1 cellular context compared by ENCODE assay signal in genomic region chr9:133247632-133248031, GRCh38.
TF ChIP-seq lines count a peak whose summit lies in the region.

No MANE protein-coding gene starts in this region.

TF ChIP-seq in SK-N-SH treated with all-trans-retinoic acid at 6 μM for 48 hours, 23 proteins besides CTCF, POLR2A, EP300 and RAD21 (continued from another document):
- no peak for TF ChIP-seq CSRNP3 (CRISPR knock-in tag; IDR thresholded peaks at IDR 0.05)
- no peak for TF ChIP-seq PPARA (CRISPR knock-in tag; IDR thresholded peaks at IDR 0.05; ENCODE audit: borderline replicate concordance)
- TF ChIP-seq, protein P1, sequence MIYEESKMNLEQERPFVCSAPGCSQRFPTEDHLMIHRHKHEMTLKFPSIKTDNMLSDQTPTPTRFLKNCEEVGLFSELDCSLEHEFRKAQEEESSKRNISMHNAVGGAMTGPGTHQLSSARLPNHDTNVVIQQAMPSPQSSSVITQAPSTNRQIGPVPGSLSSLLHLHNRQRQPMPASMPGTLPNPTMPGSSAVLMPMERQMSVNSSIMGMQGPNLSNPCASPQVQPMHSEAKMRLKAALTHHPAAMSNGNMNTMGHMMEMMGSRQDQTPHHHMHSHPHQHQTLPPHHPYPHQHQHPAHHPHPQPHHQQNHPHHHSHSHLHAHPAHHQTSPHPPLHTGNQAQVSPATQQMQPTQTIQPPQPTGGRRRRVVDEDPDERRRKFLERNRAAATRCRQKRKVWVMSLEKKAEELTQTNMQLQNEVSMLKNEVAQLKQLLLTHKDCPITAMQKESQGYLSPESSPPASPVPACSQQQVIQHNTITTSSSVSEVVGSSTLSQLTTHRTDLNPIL (CRISPR knock-in tag; IDR thresholded peaks at IDR 0.05; ENCODE audit: low read depth) = no peak
- no peak for TF ChIP-seq ZFP3 (CRISPR knock-in tag; IDR thresholded peaks at IDR 0.05)
